In genomic region chr14:68708343-68708742, GRCh38 we compare ENCODE assay signal across 19 cellular contexts.
"Had no signal": no experiment of that assay in that cellular context is flagged by ENCODE, and none has a peak within 500 bp of the region (broad histone marks: within the 10 kb centered on the region; RNA-seq: fewer than 3 reads in every experiment).

No MANE protein-coding gene starts in this region.

- H3K27me3 ChIP-seq: upper lobe of left lung had no signal

- H3K27ac ChIP-seq: upper lobe of left lung, VCaP had no signal

- H3K4me3 ChIP-seq: upper lobe of left lung had no signal

- ATAC-seq: activated CD8-positive, alpha-beta T cell treated with anti-CD3 and anti-CD28 coated beads, Interleukin-2, amount 10 ng/mL, durations not matched to agents 7 days and 5 days; activated naive CD8-positive, alpha-beta T cell treated with anti-CD3 and anti-CD28 coated beads, Interleukin-2, amount 50 U/mL, for 24 hours; natural killer cell treated with Interleukin-12 subunit alpha and Interleukin-12 subunit beta and Interleukin-15 and Interleukin-18, amount 100 ng/mL, for 72 hours; SK-N-SH treated with all-trans-retinoic acid at 6 μM for 48 hours had no signal

- H3K36me3 ChIP-seq: upper lobe of left lung had no signal

- DNase-seq: activated CD4-positive, alpha-beta T cell treated with anti-CD3 and anti-CD28 coated beads, Interleukin-2, amount 50 U/mL, for 1 hour; activated CD4-positive, CD25-positive, alpha-beta regulatory T cell treated with anti-CD3 and anti-CD28 coated beads, Interleukin-2, amount 50 U/mL, for 72 hours; activated CD8-positive, alpha-beta T cell treated with anti-CD3 and anti-CD28 coated beads, Interleukin-2, amount 10 ng/mL, durations not matched to agents 7 days and 5 days; activated naive CD4-positive, alpha-beta T cell treated with anti-CD3 and anti-CD28 coated beads for 36 hours; activated naive CD8-positive, alpha-beta T cell treated with anti-CD3 and anti-CD28 coated beads, Interleukin-2, amount 50 U/mL, for 24 hours; activated T-cell treated with anti-CD3 and anti-CD28 coated beads, Interleukin-2, amount 50 U/mL, for 24 hours; cerebellar nuclear complex; cortex of kidney; foreskin fibroblast; hypothalamus; left ventricle myocardium superior; mammary epithelial cell; retina; stimulated activated CD4-positive, alpha-beta T cell treated with anti-CD3 and anti-CD28 coated beads, Interleukin-12 subunit alpha, Interleukin-12 subunit beta, amount 100 ng/mL, for 4 hours; stimulated activated CD4-positive, alpha-beta T cell treated with anti-CD3 and anti-CD28 coated beads, Interleukin-4, amount 100 ng/mL, for 4 hours; upper lobe of left lung had no signal

- H3K9me3 ChIP-seq: upper lobe of left lung had no signal
